ENCODE assay signal across 14 cellular contexts in the genomic region with DNA sequence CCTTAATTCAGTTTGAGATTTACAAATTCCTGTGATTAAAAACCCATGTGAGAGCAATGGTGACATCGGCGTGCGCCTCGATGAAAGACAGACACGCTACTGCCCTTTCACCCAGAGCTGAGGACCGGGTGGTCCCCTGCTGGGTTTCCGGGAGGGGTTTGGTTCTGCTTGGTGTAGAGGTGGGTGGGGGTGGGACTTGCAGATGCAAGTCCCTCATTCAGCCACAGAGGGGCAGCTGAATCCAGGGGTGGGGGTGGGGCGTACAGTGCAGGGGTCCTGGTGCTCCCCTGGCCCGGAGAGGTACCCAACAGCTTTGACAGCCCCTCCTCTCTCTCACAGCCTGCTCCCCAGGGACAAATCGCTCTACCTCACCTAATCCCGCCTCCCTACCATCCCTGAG.
DNase-seq lines count a peak whose midpoint lies in the region; ATAC-seq and TF ChIP-seq lines count a peak whose summit lies in the region.
"Had no signal": no experiment of that assay in that cellular context is flagged by ENCODE, and none has a peak within 500 bp of the region (broad histone marks: within the 10 kb centered on the region; RNA-seq: fewer than 3 reads in every experiment).

No MANE protein-coding gene starts in this region.

- peaks cover 52% of the 10 kb centered on the region for H3K4me1 Mint-ChIP-seq in T-helper 1 cell treated with Interleukin-12 subunit alpha and Interleukin-12 subunit beta and Interleukin-4 antibody, amounts not matched to agents 30 μg/mL and 1 μg/mL, for 36 hours (ENCODE audit: low read depth)
- peaks cover 70% of the 10 kb centered on the region for H3K4me1 Mint-ChIP-seq in CD8-positive, alpha-beta T cell (ENCODE audit: low read depth)
- H3K4me1 Mint-ChIP-seq in WTC11: peaks cover 13% of the 10 kb centered on the region

- no peaks in the 10 kb centered on the region for H3K9me3 Mint-ChIP-seq in T-helper 1 cell treated with Interleukin-12 subunit alpha and Interleukin-12 subunit beta and Interleukin-4 antibody, amounts not matched to agents 30 μg/mL and 1 μg/mL, for 36 hours
- H3K9me3 Mint-ChIP-seq in CD8-positive, alpha-beta T cell: no peaks in the 10 kb centered on the region
- H3K9me3 Mint-ChIP-seq in WTC11: no peaks in the 10 kb centered on the region
- H3K9me3 Mint-ChIP-seq: dendritic cell treated with granulocyte-macrophage colony-stimulating factor and Interleukin-4, amounts not matched to agents 40 ng/mL and 50 ng/mL, for 4 days; memory B cell had no signal

- no peak for ATAC-seq in CD8-positive, alpha-beta T cell
- ATAC-seq in WTC11 (peak; percentile 43; the same call in 1 of the 2 replicates), lower lobe of right lung (no peak), GM21381 (IDR thresholded peaks at IDR 0.05; ENCODE audit: unreplicated experiment) (no peak)
- ATAC-seq: A549 had no signal

- intact Hi-C loops in CD8-positive, alpha-beta T cell (cut with DNase I, micrococcal nuclease): loop anchor here (2.0 to 10.0 kb wide), 4 partner anchors 126 to 474 kb away; partner anchors contain the start of genes IFT52 (in 1 of the 2) and OSER1 (in 1 of the 2)
- intact Hi-C loops in lower lobe of right lung (cut with DNase I): no loop called here

- no peaks in the 10 kb centered on the region for H3K27me3 ChIP-seq in CD8-positive, alpha-beta T cell (ENCODE audit: insufficient read depth, low read length)
- no peaks in the 10 kb centered on the region for H3K27me3 ChIP-seq in lower lobe of right lung (ENCODE audit: low read depth)
- H3K27me3 ChIP-seq: upper lobe of left lung had no signal

- POLR2A ChIA-PET in CD8-positive, alpha-beta T cell (lab: Charles Lee): interaction anchor here (3.9 kb wide), 1 partner anchor 11 kb away, joined by 25 read pairs; no protein-coding TSS in a partner anchor
- POLR2A ChIA-PET in WTC11 (lab: Charles Lee): no interaction called here

- peaks cover 4% of the 10 kb centered on the region for H3K27me3 Mint-ChIP-seq in T-helper 1 cell treated with Interleukin-12 subunit alpha and Interleukin-12 subunit beta and Interleukin-4 antibody, amounts not matched to agents 30 μg/mL and 1 μg/mL, for 36 hours (ENCODE audit: low read depth)
- H3K27me3 Mint-ChIP-seq in CD8-positive, alpha-beta T cell (ENCODE audit: low read depth): no peaks in the 10 kb centered on the region
- H3K27me3 Mint-ChIP-seq in WTC11 (ENCODE audit: low read depth): no peaks in the 10 kb centered on the region

- H3K27ac ChIP-seq in CD8-positive, alpha-beta T cell (ENCODE audit: low read depth, low read length): peak overlapping the region; percentile 99
- peak overlapping the region; percentile 46 for H3K27ac ChIP-seq in lower lobe of right lung
- H3K27ac ChIP-seq: A549 had no signal

- peaks cover 58% of the 10 kb centered on the region for H3K4me1 ChIP-seq in CD8-positive, alpha-beta T cell (ENCODE audit: insufficient read depth, low read length)
- peaks cover 6% of the 10 kb centered on the region for H3K4me1 ChIP-seq in lower lobe of right lung
- H3K4me1 ChIP-seq: A549 had no signal

- DNase-seq in T-helper 1 cell (no peak), WTC11 (ENCODE audit: low spot score) (no peak), lower lobe of right lung (no peak), foreskin fibroblast (no peak), NCI-H1417 treated with DMSO at 0.1 percent for 48 hours (lab: John Stamatoyannopoulos, UW) (no peak)
- DNase-seq in CD8-positive, alpha-beta T cell: peak in 1 of 7 experiments; percentile 55
- DNase-seq: KBM-7, NCI-H187 treated with DMSO at 0.1 percent for 48 hours had no signal

- no peak for TF ChIP-seq CTCF in CD8-positive, alpha-beta T cell (IDR thresholded peaks at IDR 0.05)
- TF ChIP-seq CTCF in WTC11 (IDR thresholded peaks at IDR 0.05) (no peak), lower lobe of right lung (IDR thresholded peaks at IDR 0.05) (no peak), foreskin fibroblast (IDR thresholded peaks at IDR 0.05; ENCODE audit: low read depth, low read length) (no peak)

- peak overlapping the region; percentile 97 for H3K27ac Mint-ChIP-seq in T-helper 1 cell treated with Interleukin-12 subunit alpha and Interleukin-12 subunit beta and Interleukin-4 antibody, amounts not matched to agents 30 μg/mL and 1 μg/mL, for 36 hours
- peak overlapping the region; percentile 98 for H3K27ac Mint-ChIP-seq in CD8-positive, alpha-beta T cell
- no peak overlapping the region for H3K27ac Mint-ChIP-seq in WTC11

- CTCF ChIA-PET in CD8-positive, alpha-beta T cell (lab: Charles Lee): interaction anchor here (3.2 to 7.3 kb wide), 3 partner anchors 9 to 12 kb away, joined by 7 to 52 read pairs (median 32); no protein-coding TSS in a partner anchor
- CTCF ChIA-PET in WTC11 (lab: Charles Lee): interaction anchor here (0.6 to 1.7 kb wide), 2 partner anchors 12 to 293 kb away, joined by 3 to 9 read pairs; no protein-coding TSS in a partner anchor

- H3K9me3 ChIP-seq in CD8-positive, alpha-beta T cell (ENCODE audit: low read length): no peaks in the 10 kb centered on the region
- no peaks in the 10 kb centered on the region for H3K9me3 ChIP-seq in lower lobe of right lung
- H3K9me3 ChIP-seq: A549, upper lobe of left lung had no signal

- H3K4me3 Mint-ChIP-seq in T-helper 1 cell treated with Interleukin-12 subunit alpha and Interleukin-12 subunit beta and Interleukin-4 antibody, amounts not matched to agents 30 μg/mL and 1 μg/mL, for 36 hours: no peak overlapping the region
- H3K4me3 Mint-ChIP-seq in CD8-positive, alpha-beta T cell: peak overlapping the region; percentile 78
- no peak overlapping the region for H3K4me3 Mint-ChIP-seq in WTC11

- H3K4me3 ChIP-seq in CD8-positive, alpha-beta T cell (ENCODE audit: low read depth, low read length): peak overlapping the region; percentile 49
- no peak overlapping the region for H3K4me3 ChIP-seq in lower lobe of right lung
- H3K4me3 ChIP-seq in foreskin fibroblast (ENCODE audit: low read depth in 1 of 2, low read length in 2 of 2): no peak overlapping the region
- H3K4me3 ChIP-seq: A549 had no signal

- no peaks in the 10 kb centered on the region for H3K36me3 ChIP-seq in CD8-positive, alpha-beta T cell (ENCODE audit: insufficient read depth, low read length)
- no peaks in the 10 kb centered on the region for H3K36me3 ChIP-seq in lower lobe of right lung

- H3K36me3 Mint-ChIP-seq in T-helper 1 cell treated with Interleukin-12 subunit alpha and Interleukin-12 subunit beta and Interleukin-4 antibody, amounts not matched to agents 30 μg/mL and 1 μg/mL, for 36 hours (ENCODE audit: low read depth): peaks cover 6% of the 10 kb centered on the region
- H3K36me3 Mint-ChIP-seq in CD8-positive, alpha-beta T cell: no peaks in the 10 kb centered on the region
- H3K36me3 Mint-ChIP-seq in WTC11: no peaks in the 10 kb centered on the region
- H3K36me3 Mint-ChIP-seq: memory B cell had no signal

TF ChIP-seq in WTC11, 78 proteins besides CTCF, POLR2A, EP300 and RAD21 (continues in another document):
- no peak for TF ChIP-seq GTF2I (CRISPR knock-in tag; conservative IDR thresholded peaks at IDR 0.05)
- TF ChIP-seq ZSCAN18 (CRISPR knock-in tag; IDR thresholded peaks at IDR 0.05): no peak
- TF ChIP-seq SMAD3 (CRISPR knock-in tag; IDR thresholded peaks at IDR 0.05; ENCODE audit: borderline replicate concordance): no peak
- TF ChIP-seq SOX15 (CRISPR knock-in tag; IDR thresholded peaks at IDR 0.05): no peak
- TF ChIP-seq EMX1 (CRISPR knock-in tag; IDR thresholded peaks at IDR 0.05): no peak
- no peak for TF ChIP-seq ZNF423 (CRISPR knock-in tag; IDR thresholded peaks at IDR 0.05)
- TF ChIP-seq, protein P1, sequence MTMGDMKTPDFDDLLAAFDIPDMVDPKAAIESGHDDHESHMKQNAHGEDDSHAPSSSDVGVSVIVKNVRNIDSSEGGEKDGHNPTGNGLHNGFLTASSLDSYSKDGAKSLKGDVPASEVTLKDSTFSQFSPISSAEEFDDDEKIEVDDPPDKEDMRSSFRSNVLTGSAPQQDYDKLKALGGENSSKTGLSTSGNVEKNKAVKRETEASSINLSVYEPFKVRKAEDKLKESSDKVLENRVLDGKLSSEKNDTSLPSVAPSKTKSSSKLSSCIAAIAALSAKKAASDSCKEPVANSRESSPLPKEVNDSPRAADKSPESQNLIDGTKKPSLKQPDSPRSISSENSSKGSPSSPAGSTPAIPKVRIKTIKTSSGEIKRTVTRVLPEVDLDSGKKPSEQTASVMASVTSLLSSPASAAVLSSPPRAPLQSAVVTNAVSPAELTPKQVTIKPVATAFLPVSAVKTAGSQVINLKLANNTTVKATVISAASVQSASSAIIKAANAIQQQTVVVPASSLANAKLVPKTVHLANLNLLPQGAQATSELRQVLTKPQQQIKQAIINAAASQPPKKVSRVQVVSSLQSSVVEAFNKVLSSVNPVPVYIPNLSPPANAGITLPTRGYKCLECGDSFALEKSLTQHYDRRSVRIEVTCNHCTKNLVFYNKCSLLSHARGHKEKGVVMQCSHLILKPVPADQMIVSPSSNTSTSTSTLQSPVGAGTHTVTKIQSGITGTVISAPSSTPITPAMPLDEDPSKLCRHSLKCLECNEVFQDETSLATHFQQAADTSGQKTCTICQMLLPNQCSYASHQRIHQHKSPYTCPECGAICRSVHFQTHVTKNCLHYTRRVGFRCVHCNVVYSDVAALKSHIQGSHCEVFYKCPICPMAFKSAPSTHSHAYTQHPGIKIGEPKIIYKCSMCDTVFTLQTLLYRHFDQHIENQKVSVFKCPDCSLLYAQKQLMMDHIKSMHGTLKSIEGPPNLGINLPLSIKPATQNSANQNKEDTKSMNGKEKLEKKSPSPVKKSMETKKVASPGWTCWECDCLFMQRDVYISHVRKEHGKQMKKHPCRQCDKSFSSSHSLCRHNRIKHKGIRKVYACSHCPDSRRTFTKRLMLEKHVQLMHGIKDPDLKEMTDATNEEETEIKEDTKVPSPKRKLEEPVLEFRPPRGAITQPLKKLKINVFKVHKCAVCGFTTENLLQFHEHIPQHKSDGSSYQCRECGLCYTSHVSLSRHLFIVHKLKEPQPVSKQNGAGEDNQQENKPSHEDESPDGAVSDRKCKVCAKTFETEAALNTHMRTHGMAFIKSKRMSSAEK (CRISPR knock-in tag; IDR thresholded peaks at IDR 0.05; ENCODE audit: borderline replicate concordance): no peak
